In the genomic region with DNA sequence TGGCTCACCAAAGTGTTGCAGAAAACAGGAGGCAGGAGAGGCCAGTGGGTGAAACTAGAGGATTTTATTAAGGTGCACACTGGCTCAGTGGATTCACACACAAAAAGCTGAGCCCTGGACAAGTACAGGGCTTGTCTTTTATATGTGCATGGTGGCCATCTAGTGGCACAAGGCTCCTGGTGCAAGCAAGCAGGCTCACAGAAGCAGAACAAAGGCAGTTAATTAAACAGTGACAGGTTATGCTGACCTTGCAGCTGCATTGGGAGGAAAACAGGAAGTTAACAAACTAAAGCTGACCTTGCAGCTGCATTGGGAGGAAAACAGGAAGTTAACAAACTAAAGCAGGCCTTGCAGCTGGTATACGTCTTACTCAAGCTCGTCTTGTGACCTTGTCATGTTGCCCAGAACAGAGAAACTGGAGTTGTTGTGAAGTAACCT, we compare ENCODE assay signal across 8 cellular contexts.
DNase-seq lines count a peak whose midpoint lies in the region; ATAC-seq and TF ChIP-seq lines count a peak whose summit lies in the region.

No MANE protein-coding gene starts in this region.

- peaks cover 0 to 4% (median 0%) of the 10 kb centered on the region in 4 donors for H3K36me3 ChIP-seq in transverse colon

- TF ChIP-seq EP300 in transverse colon (IDR thresholded peaks at IDR 0.05; ENCODE audit: low read depth): no peak

- WGBS in transverse colon (ENCODE audit: low coverage in 1 of 2), 2 donors: 20% methylated on average over 2 of the region's 2 CpGs; no CpG with 5 or more reads in 1 of the 2 donors

- no peaks in the 10 kb centered on the region for H3K4me1 ChIP-seq in transverse colon

- no peak for TF ChIP-seq POLR2A in NB4 (IDR thresholded peaks at IDR 0.05; ENCODE audit: extremely low read depth, insufficient read length)
- no peak for TF ChIP-seq POLR2A in transverse colon (IDR thresholded peaks at IDR 0.05)

- DNase-seq in stimulated activated CD4-positive, alpha-beta T cell treated with anti-CD3 and anti-CD28 coated beads, Interleukin-1b, Interleukin-23, amount 100 ng/mL, for 48 hours: peak; percentile 20
- no peak for DNase-seq in stimulated activated CD4-positive, alpha-beta T cell treated with anti-CD3 and anti-CD28 coated beads, Interleukin-2, amount 100 ng/mL, for 24 hours
- peak; percentile 90 for DNase-seq in NB4 (ENCODE audit: low read depth)
- DNase-seq in cerebellar cortex (ENCODE audit: low spot score): peak; percentile 49
- peak; percentile 16 for DNase-seq in transverse colon
- no peak for DNase-seq in NCI-H226

- ATAC-seq in GM21390 (IDR thresholded peaks at IDR 0.05; ENCODE audit: unreplicated experiment): no peak
- no peak for ATAC-seq in HG03565 (IDR thresholded peaks at IDR 0.05; ENCODE audit: unreplicated experiment)

- no peak overlapping the region for H3K27ac ChIP-seq in transverse colon

- TF ChIP-seq CTCF in NB4 (IDR thresholded peaks at IDR 0.05; ENCODE audit: low read depth, low read length): peak; percentile 62
- TF ChIP-seq CTCF in transverse colon (IDR thresholded peaks at IDR 0.05): peak in 3 of 5 experiments; percentile 8 to 42 (median 12)

- intact Hi-C loops in transverse colon (cut with DNase I; ENCODE audit: low total_unique reads): no loop called here

- peaks cover 34 to 44% of the 10 kb centered on the region in 2 donors for H3K9me3 ChIP-seq in transverse colon

- H3K4me3 ChIP-seq in NB4 (ENCODE audit: low read depth, low read length) (no peak overlapping the region), transverse colon (no peak overlapping the region)

- in situ Hi-C loops in transverse colon (cut with MboI; ENCODE audit: low pct_ligation_motif_present in 1 of 4, low pct_unique_long_range_greater_than_20kb in 1 of 4, low sequenced_read_pairs in 3 of 4): no loop called here

- H3K27me3 ChIP-seq in transverse colon: no peaks in the 10 kb centered on the region

Comparison
In these comparisons a context has a peak if more than half of its experiments do, and no peak if none do; other contexts are left out.
1. DNase-seq: peak in stimulated activated CD4-positive, alpha-beta T cell treated with anti-CD3 and anti-CD28 coated beads, Interleukin-1b, Interleukin-23, amount 100 ng/mL, for 48 hours (single experiment), NB4 (single experiment), cerebellar cortex (single experiment) and transverse colon (single experiment); none in stimulated activated CD4-positive, alpha-beta T cell treated with anti-CD3 and anti-CD28 coated beads, Interleukin-2, amount 100 ng/mL, for 24 hours (0 of 2) and NCI-H226 (single experiment).